Comparison of ENCODE assay signal across 1 cellular context in the genomic region with DNA sequence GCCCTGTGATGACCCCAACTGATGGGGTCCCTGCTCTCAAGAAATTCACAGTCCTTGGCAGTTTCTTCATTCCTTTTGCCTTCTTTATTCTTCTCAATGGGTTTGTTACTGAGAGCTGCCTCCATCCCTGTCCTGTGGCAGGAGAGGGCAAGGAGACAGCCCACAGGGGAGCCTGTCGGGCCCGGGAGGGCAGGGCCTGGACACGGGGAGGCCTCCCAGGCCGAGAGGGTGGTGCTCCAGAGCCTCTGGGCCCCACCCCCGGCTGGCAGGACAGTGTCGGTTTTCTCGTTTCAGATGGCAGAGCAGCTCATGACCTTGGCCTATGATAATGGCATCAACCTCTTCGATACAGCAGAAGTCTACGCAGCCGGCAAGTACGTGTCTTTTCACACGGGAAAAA.
TF ChIP-seq lines count a peak whose summit lies in the region.

No MANE protein-coding gene starts in this region.

TF ChIP-seq in HepG2, 621 proteins besides CTCF, POLR2A, EP300 and RAD21:
- TF ChIP-seq ETV6 (CRISPR knock-in tag; conservative IDR thresholded peaks at IDR 0.05) (no peak), PTBP1 (IDR thresholded peaks at IDR 0.05; ENCODE audit: low read depth, low read length, poor library complexity, severe bottlenecking) (no peak), IRF2 (CRISPR knock-in tag; IDR thresholded peaks at IDR 0.05) (no peak), SNRNP70 (IDR thresholded peaks at IDR 0.05; ENCODE audit: low read depth, low read length) (no peak), NR2C2 (CRISPR knock-in tag; IDR thresholded peaks at IDR 0.05; ENCODE audit: borderline replicate concordance) (no peak), ZZZ3 (CRISPR knock-in tag; IDR thresholded peaks at IDR 0.05; ENCODE audit: borderline replicate concordance) (no peak), CREM (IDR thresholded peaks at IDR 0.05) (no peak), CREM (CRISPR knock-in tag; IDR thresholded peaks at IDR 0.05) (no peak), CHD4 (IDR thresholded peaks at IDR 0.05; ENCODE audit: borderline replicate concordance, low read length) (no peak), MIXL1 (CRISPR knock-in tag; IDR thresholded peaks at IDR 0.05) (no peak), ZSCAN20 (CRISPR knock-in tag; IDR thresholded peaks at IDR 0.05; ENCODE audit: borderline replicate concordance) (no peak), ZBTB7A (CRISPR knock-in tag; IDR thresholded peaks at IDR 0.05) (no peak), ADNP (CRISPR knock-in tag; IDR thresholded peaks at IDR 0.05) (no peak), EZH2 (conservative IDR thresholded peaks at IDR 0.05; ENCODE audit: low read depth, low read length) (no peak), NR2F2 (IDR thresholded peaks at IDR 0.05; ENCODE audit: borderline replicate concordance, low read depth) (no peak), ZNF124 (CRISPR knock-in tag; IDR thresholded peaks at IDR 0.05) (no peak), PAX8 (CRISPR knock-in tag; IDR thresholded peaks at IDR 0.05; ENCODE audit: borderline replicate concordance) (no peak), PAF1 (CRISPR knock-in tag; IDR thresholded peaks at IDR 0.05) (no peak)
- TF ChIP-seq, protein P1, sequence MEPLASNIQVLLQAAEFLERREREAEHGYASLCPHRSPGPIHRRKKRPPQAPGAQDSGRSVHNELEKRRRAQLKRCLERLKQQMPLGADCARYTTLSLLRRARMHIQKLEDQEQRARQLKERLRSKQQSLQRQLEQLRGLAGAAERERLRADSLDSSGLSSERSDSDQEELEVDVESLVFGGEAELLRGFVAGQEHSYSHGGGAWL (CRISPR knock-in tag; IDR thresholded peaks at IDR 0.05), result no peak
- TF ChIP-seq, protein P2, sequence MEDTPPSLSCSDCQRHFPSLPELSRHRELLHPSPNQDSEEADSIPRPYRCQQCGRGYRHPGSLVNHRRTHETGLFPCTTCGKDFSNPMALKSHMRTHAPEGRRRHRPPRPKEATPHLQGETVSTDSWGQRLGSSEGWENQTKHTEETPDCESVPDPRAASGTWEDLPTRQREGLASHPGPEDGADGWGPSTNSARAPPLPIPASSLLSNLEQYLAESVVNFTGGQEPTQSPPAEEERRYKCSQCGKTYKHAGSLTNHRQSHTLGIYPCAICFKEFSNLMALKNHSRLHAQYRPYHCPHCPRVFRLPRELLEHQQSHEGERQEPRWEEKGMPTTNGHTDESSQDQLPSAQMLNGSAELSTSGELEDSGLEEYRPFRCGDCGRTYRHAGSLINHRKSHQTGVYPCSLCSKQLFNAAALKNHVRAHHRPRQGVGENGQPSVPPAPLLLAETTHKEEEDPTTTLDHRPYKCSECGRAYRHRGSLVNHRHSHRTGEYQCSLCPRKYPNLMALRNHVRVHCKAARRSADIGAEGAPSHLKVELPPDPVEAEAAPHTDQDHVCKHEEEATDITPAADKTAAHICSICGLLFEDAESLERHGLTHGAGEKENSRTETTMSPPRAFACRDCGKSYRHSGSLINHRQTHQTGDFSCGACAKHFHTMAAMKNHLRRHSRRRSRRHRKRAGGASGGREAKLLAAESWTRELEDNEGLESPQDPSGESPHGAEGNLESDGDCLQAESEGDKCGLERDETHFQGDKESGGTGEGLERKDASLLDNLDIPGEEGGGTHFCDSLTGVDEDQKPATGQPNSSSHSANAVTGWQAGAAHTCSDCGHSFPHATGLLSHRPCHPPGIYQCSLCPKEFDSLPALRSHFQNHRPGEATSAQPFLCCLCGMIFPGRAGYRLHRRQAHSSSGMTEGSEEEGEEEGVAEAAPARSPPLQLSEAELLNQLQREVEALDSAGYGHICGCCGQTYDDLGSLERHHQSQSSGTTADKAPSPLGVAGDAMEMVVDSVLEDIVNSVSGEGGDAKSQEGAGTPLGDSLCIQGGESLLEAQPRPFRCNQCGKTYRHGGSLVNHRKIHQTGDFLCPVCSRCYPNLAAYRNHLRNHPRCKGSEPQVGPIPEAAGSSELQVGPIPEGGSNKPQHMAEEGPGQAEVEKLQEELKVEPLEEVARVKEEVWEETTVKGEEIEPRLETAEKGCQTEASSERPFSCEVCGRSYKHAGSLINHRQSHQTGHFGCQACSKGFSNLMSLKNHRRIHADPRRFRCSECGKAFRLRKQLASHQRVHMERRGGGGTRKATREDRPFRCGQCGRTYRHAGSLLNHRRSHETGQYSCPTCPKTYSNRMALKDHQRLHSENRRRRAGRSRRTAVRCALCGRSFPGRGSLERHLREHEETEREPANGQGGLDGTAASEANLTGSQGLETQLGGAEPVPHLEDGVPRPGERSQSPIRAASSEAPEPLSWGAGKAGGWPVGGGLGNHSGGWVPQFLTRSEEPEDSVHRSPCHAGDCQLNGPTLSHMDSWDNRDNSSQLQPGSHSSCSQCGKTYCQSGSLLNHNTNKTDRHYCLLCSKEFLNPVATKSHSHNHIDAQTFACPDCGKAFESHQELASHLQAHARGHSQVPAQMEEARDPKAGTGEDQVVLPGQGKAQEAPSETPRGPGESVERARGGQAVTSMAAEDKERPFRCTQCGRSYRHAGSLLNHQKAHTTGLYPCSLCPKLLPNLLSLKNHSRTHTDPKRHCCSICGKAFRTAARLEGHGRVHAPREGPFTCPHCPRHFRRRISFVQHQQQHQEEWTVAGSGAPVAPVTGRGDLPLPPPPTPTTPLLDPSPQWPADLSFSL (CRISPR knock-in tag; IDR thresholded peaks at IDR 0.05), result no peak
- TF ChIP-seq, protein P3, sequence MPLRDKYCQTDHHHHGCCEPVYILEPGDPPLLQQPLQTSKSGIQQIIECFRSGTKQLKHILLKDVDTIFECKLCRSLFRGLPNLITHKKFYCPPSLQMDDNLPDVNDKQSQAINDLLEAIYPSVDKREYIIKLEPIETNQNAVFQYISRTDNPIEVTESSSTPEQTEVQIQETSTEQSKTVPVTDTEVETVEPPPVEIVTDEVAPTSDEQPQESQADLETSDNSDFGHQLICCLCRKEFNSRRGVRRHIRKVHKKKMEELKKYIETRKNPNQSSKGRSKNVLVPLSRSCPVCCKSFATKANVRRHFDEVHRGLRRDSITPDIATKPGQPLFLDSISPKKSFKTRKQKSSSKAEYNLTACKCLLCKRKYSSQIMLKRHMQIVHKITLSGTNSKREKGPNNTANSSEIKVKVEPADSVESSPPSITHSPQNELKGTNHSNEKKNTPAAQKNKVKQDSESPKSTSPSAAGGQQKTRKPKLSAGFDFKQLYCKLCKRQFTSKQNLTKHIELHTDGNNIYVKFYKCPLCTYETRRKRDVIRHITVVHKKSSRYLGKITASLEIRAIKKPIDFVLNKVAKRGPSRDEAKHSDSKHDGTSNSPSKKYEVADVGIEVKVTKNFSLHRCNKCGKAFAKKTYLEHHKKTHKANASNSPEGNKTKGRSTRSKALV (CRISPR knock-in tag; IDR thresholded peaks at IDR 0.05), result no peak
